ENCODE assay signal across 8 cellular contexts in genomic region chr9:14428781-14429230, GRCh38.
DNase-seq lines count a peak whose midpoint lies in the region; FAIRE-seq and TF ChIP-seq lines count a peak whose summit lies in the region.

No MANE protein-coding gene starts in this region.

- in situ Hi-C loops in transverse colon (cut with MboI; ENCODE audit: low pct_ligation_motif_present in 1 of 4, low pct_unique_long_range_greater_than_20kb in 1 of 4, low sequenced_read_pairs in 3 of 4): no loop called here

- H3K27ac ChIP-seq in transverse colon: no peak overlapping the region

- peaks cover 21% of the 10 kb centered on the region for H3K4me1 Mint-ChIP-seq in endothelial cell (ENCODE audit: unreplicated experiment)

- no peaks in the 10 kb centered on the region for H3K9me3 Mint-ChIP-seq in endothelial cell (ENCODE audit: unreplicated experiment)

- no peak overlapping the region for H3K4me3 Mint-ChIP-seq in endothelial cell (ENCODE audit: unreplicated experiment)

- H3K4me3 ChIP-seq in transverse colon: no peak overlapping the region

- no peak for TF ChIP-seq POLR2A in transverse colon (IDR thresholded peaks at IDR 0.05)

- no peak overlapping the region for H3K27ac Mint-ChIP-seq in endothelial cell (ENCODE audit: unreplicated experiment)

- intact Hi-C loops in transverse colon (cut with DNase I; ENCODE audit: low total_unique reads): no loop called here

- H3K36me3 Mint-ChIP-seq in endothelial cell (ENCODE audit: low read depth, unreplicated experiment): peaks cover 3% of the 10 kb centered on the region

- H3K27me3 ChIP-seq in transverse colon: no peaks in the 10 kb centered on the region

- H3K4me1 ChIP-seq in transverse colon: peaks cover 0 to 5% (median 4%) of the 10 kb centered on the region in 4 donors

- peak; percentile 87 for DNase-seq in ELF-1 (ENCODE audit: low read depth, low spot score)
- DNase-seq in HCEC 1CT: peak; percentile 35
- peak; percentile 43 to 64 for DNase-seq in NCI-H1930 (lab: John Stamatoyannopoulos, UW)
- peak; percentile 83 for DNase-seq in endothelial cell (ENCODE audit: low spot score)
- peak; percentile 51 for DNase-seq in middle frontal gyrus (ENCODE audit: extremely low spot score, low spot score)
- peak; percentile 58 for DNase-seq in transverse colon
- DNase-seq in mesenteric fat pad (ENCODE audit: low spot score): no peak

- FAIRE-seq in TTC549 (lab: Jason Lieb, UNC): peak; percentile 36

- no peaks in the 10 kb centered on the region for H3K9me3 ChIP-seq in transverse colon

- peak; percentile 79 for TF ChIP-seq CTCF in endothelial cell (IDR thresholded peaks at IDR 0.05; ENCODE audit: unreplicated experiment)
- TF ChIP-seq CTCF in transverse colon (IDR thresholded peaks at IDR 0.05): peak; percentile 46 to 78 (median 74)

- no peak for TF ChIP-seq EP300 in transverse colon (IDR thresholded peaks at IDR 0.05; ENCODE audit: low read depth)

- H3K27me3 Mint-ChIP-seq in endothelial cell (ENCODE audit: unreplicated experiment): peaks cover 3% of the 10 kb centered on the region

- 13 to 15% methylated on average over 11 of the region's 11 CpGs for WGBS in transverse colon (ENCODE audit: low coverage in 1 of 2), 2 donors

- no peaks in the 10 kb centered on the region for H3K36me3 ChIP-seq in transverse colon
